In the genomic region with DNA sequence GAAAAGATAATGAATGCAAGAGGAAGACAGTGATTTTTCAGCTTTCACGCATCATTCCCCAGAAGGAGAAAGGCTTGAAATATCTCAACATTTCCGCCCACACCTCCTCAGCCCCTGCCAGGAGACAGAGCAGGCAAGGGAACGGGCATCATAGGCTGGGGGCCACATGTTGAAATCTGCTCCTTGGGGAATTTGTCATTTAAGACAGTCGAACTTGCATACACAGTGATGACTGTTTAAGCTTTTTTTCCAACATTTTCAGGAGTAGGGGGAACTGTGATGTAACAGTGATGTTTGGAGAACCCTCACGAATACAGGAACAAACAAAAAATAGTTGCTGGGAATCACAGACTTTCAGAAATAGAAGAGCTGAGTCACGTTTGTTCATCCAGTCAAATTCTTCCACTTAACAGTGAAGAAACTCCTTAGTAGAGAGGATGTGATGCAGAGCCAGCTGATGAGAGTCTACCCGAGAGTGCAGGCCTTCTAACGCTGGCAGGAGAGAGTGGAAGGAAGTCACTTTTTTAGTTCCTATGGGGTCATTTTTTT, we compare ENCODE assay signal across 8 cellular contexts.
DNase-seq lines count a peak whose midpoint lies in the region; ATAC-seq and TF ChIP-seq lines count a peak whose summit lies in the region.

No MANE protein-coding gene starts in this region.

- no peaks in the 10 kb centered on the region for H3K9me3 Mint-ChIP-seq in brain
- no peaks in the 10 kb centered on the region for H3K9me3 Mint-ChIP-seq in activated T-cell treated with anti-CD3 and anti-CD28 coated beads, Interleukin-2, amount 50 U/mL, for 4 hours

- H3K4me3 ChIP-seq in HFF-Myc (replicated peaks; ENCODE audit: low read depth, low read length), result no peak overlapping the region

- DNase-seq in HFF-Myc (ENCODE audit: extremely low read depth, low read depth) (peak; percentile 62), kidney glomerular epithelial cell (lab: John Stamatoyannopoulos, UW) (peak; percentile 95), stromal cell of bone marrow (ENCODE audit: low read depth) (peak; percentile 95), SHP77 (lab: John Stamatoyannopoulos, UW) (no peak)
- DNase-seq in activated CD4-positive, CD25-positive, alpha-beta regulatory T cell treated with anti-CD3 and anti-CD28 coated beads, Interleukin-2, amount 50 U/mL, for 72 hours, result no peak
- DNase-seq in activated T-cell treated with anti-CD3 and anti-CD28 coated beads, Interleukin-2, amount 50 U/mL, for 4 hours, result no peak
- no peak for DNase-seq in activated CD4-positive, CD25-positive, alpha-beta regulatory T cell (lab: John Stamatoyannopoulos, UW)

- peak overlapping the region in 3 of 5 experiments; percentile 54 to 93 (median 75) for H3K27ac Mint-ChIP-seq in brain

- no peaks in the 10 kb centered on the region for H3K27me3 Mint-ChIP-seq in brain
- H3K27me3 Mint-ChIP-seq in activated T-cell treated with anti-CD3 and anti-CD28 coated beads, Interleukin-2, amount 50 U/mL, for 4 hours (ENCODE audit: low read depth), result no peaks in the 10 kb centered on the region

- no peak for TF ChIP-seq CTCF in HFF-Myc (IDR thresholded peaks at IDR 0.05; ENCODE audit: low read depth, low read length, missing control alignments)
- no peak for TF ChIP-seq CTCF in brain (conservative IDR thresholded peaks at IDR 0.05)

- peaks cover 29% of the 10 kb centered on the region for H3K4me1 Mint-ChIP-seq in brain
- no peaks in the 10 kb centered on the region for H3K4me1 Mint-ChIP-seq in activated T-cell treated with anti-CD3 and anti-CD28 coated beads, Interleukin-2, amount 50 U/mL, for 4 hours (ENCODE audit: low read depth)

- peaks cover 63% of the 10 kb centered on the region for H3K36me3 Mint-ChIP-seq in brain
- H3K36me3 Mint-ChIP-seq in activated T-cell treated with anti-CD3 and anti-CD28 coated beads, Interleukin-2, amount 50 U/mL, for 4 hours (ENCODE audit: insufficient read depth), result no peaks in the 10 kb centered on the region

- H3K4me3 Mint-ChIP-seq in brain, result no peak overlapping the region
- no peak overlapping the region for H3K4me3 Mint-ChIP-seq in activated T-cell treated with anti-CD3 and anti-CD28 coated beads, Interleukin-2, amount 50 U/mL, for 4 hours

- ATAC-seq in activated T-cell treated with anti-CD3 and anti-CD28 coated beads, Interleukin-2, amount 50 U/mL, for 4 hours, result no peak

Comparison
In these comparisons a context has a peak if more than half of its experiments do, and no peak if none do; other contexts are left out.
1. DNase-seq: peak in HFF-Myc (single experiment), kidney glomerular epithelial cell (single experiment) and stromal cell of bone marrow (single experiment); none in activated CD4-positive, CD25-positive, alpha-beta regulatory T cell treated with anti-CD3 and anti-CD28 coated beads, Interleukin-2, amount 50 U/mL, for 72 hours (single experiment), activated T-cell treated with anti-CD3 and anti-CD28 coated beads, Interleukin-2, amount 50 U/mL, for 4 hours (single experiment), activated CD4-positive, CD25-positive, alpha-beta regulatory T cell (0 of 4) and SHP77 (0 of 2).